Comparison of ENCODE assay signal across 14 cellular contexts in the genomic region with DNA sequence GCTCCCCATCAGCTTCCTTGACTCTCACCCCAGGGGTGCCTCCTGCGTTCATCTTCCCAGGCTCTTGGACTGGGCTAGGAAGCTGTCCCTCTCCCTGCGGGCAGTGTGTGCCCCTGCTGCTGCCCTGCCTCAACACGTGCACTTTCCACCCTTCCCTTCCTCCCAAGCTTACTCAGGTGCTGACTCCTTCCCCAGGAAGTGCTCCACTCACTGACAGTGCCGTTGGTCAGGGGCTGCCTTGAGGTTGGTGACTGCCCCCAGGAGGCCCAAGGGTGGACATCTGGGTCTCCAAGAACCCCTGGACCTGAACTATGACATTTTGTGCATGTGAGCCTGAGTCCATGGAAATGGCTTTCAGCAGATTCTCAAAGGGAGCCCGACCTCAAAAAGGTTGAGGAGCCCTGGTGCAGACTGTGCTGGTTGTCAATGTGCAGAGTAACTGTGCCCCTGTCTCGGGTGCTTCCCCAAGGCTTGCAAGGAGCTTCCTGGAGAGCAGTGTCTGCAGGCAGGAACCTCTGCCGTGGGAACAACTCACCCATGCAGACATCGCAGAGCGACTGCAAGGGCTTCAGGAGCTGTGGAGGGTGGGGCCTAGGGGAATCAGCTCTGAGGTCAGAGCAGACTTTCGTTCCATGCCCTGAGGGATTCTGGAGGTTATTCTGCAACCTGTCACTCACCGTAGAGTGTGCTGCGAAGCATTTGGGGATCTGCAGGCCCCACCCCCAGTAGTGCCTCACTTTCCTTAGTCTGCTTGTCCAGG.
DNase-seq lines count a peak whose midpoint lies in the region; ATAC-seq and TF ChIP-seq lines count a peak whose summit lies in the region.
"Had no signal": no experiment of that assay in that cellular context is flagged by ENCODE, and none has a peak within 500 bp of the region (broad histone marks: within the 10 kb centered on the region; RNA-seq: fewer than 3 reads in every experiment).

No MANE protein-coding gene starts in this region.

- peaks cover 48% of the 10 kb centered on the region for H3K4me1 Mint-ChIP-seq in MCF 10A (ENCODE audit: insufficient read depth, unreplicated experiment)

- H3K4me2 ChIP-seq in mammary epithelial cell (ENCODE audit: insufficient read depth, low read depth, low read length) = no peak overlapping the region

- 85% methylated on average over 12 of the region's 12 CpGs for WGBS in mammary epithelial cell (ENCODE audit: low coverage, missing lambda C conversion rate)

- H3K9me3 ChIP-seq in mammary epithelial cell (replicated peaks; ENCODE audit: insufficient read depth, low read length) (no peaks in the 10 kb centered on the region), muscle layer of duodenum (ENCODE audit: control insufficient read depth in 1 of 2, low read length in 2 of 2) (no peaks in the 10 kb centered on the region), upper lobe of right lung (no peaks in the 10 kb centered on the region)

- no TSS peak for BruUV-seq in MCF 10A (replicated peaks; lab: Mats Ljungman, UMichigan)
- BruUV-seq in mammary epithelial cell (replicated peaks; lab: Mats Ljungman, UMichigan) = no TSS peak

- no peaks in the 10 kb centered on the region for H4K20me1 ChIP-seq in mammary epithelial cell (ENCODE audit: insufficient read depth, low read length)

- no peak overlapping the region for H3K4me3 Mint-ChIP-seq in MCF 10A (ENCODE audit: unreplicated experiment)
- H3K4me3 Mint-ChIP-seq: T-helper 17 cell had no signal

- peak; percentile 68 for DNase-seq in MCF 10A (ENCODE audit: unreplicated experiment)
- DNase-seq in mammary epithelial cell = no peak
- DNase-seq in dermis blood vessel endothelial cell = peak; percentile 24
- no peak for DNase-seq in upper lobe of right lung
- DNase-seq in stimulated activated naive CD4-positive, alpha-beta T cell treated with Interleukin-2 at 50 U/mL for 16 hours (lab: John Stamatoyannopoulos, UW) = no peak
- DNase-seq in medulla oblongata (ENCODE audit: extremely low spot score) = no peak
- DNase-seq: aorta, GDM1, GOT3, midbrain, NCI-H524 treated with DMSO at 0.1 percent for 48 hours, T-helper 17 cell had no signal

- H3K27ac ChIP-seq in mammary epithelial cell (ENCODE audit: insufficient read depth, low read depth, low read length) (no peak overlapping the region), muscle layer of duodenum (ENCODE audit: low read length) (peak overlapping the region; percentile 76), upper lobe of right lung (peak overlapping the region; percentile 87)

- POLR2A ChIA-PET in MCF 10A (lab: Yijun Ruan, JAX) = interaction anchor here (0.6 to 1.1 kb wide), 2 partner anchors 256 to 755 kb away, joined by 3 read pairs; no protein-coding TSS in a partner anchor

- intact Hi-C loops in MCF 10A (cut with micrococcal nuclease) = no loop called here
- intact Hi-C loops in mammary epithelial cell (cut with micrococcal nuclease) = no loop called here
- intact Hi-C loops in upper lobe of right lung (cut with DNase I) = no loop called here

- dilution Hi-C loops in mammary epithelial cell (cut with HindIII; ENCODE audit: low sequenced_read_pairs) = no loop called here

- H3K36me3 ChIP-seq in mammary epithelial cell (ENCODE audit: insufficient read depth, low read length) (peaks cover 11% of the 10 kb centered on the region), muscle layer of duodenum (ENCODE audit: control insufficient read depth in 1 of 2, insufficient read depth in 2 of 2, low read length in 2 of 2) (peaks cover 15 to 30% of the 10 kb centered on the region in 2 donors), upper lobe of right lung (peaks cover 47% of the 10 kb centered on the region)

- peaks cover 42% of the 10 kb centered on the region for H3K4me1 ChIP-seq in mammary epithelial cell (ENCODE audit: insufficient read depth, low read length)
- H3K4me1 ChIP-seq in muscle layer of duodenum (ENCODE audit: control insufficient read depth in 1 of 2, insufficient read depth in 2 of 2, low read length in 2 of 2) = peaks cover 43 to 76% of the 10 kb centered on the region in 2 donors
- peaks cover 46% of the 10 kb centered on the region for H3K4me1 ChIP-seq in upper lobe of right lung

- no peaks in the 10 kb centered on the region for H3K9me3 Mint-ChIP-seq in MCF 10A (ENCODE audit: unreplicated experiment)

- no peak for TF ChIP-seq CTCF in MCF 10A (IDR thresholded peaks at IDR 0.05; ENCODE audit: unreplicated experiment)
- no peak for TF ChIP-seq CTCF in mammary epithelial cell (conservative IDR thresholded peaks at IDR 0.05 in 1 of 2, IDR thresholded peaks at IDR 0.05 in 1 of 2; ENCODE audit: extremely low read depth in 1 of 2, insufficient read depth in 1 of 2, low read depth in 1 of 2, low read length in 2 of 2)
- no peak for TF ChIP-seq CTCF in upper lobe of right lung (IDR thresholded peaks at IDR 0.05)

- no peak overlapping the region for H2AFZ ChIP-seq in mammary epithelial cell (ENCODE audit: low read depth, low read length)

- no peaks in the 10 kb centered on the region for H3K79me2 ChIP-seq in mammary epithelial cell (ENCODE audit: insufficient read depth, low read length)

- H3K27me3 Mint-ChIP-seq in MCF 10A (ENCODE audit: insufficient read depth, unreplicated experiment) = no peaks in the 10 kb centered on the region
- H3K27me3 Mint-ChIP-seq: T-helper 17 cell had no signal

- in situ Hi-C loops in mammary epithelial cell (cut with MboI; ENCODE audit: low sequenced_read_pairs in 2 of 2) = no loop called here

- no peak for ATAC-seq in upper lobe of right lung
- no peak for ATAC-seq in HG03039 (IDR thresholded peaks at IDR 0.05; ENCODE audit: unreplicated experiment)
- ATAC-seq: T-helper 17 cell had no signal

- no peaks in the 10 kb centered on the region for H3K27me3 ChIP-seq in mammary epithelial cell (ENCODE audit: insufficient read depth, low read length)
- no peaks in the 10 kb centered on the region for H3K27me3 ChIP-seq in muscle layer of duodenum (ENCODE audit: low read depth, low read length)
- no peaks in the 10 kb centered on the region for H3K27me3 ChIP-seq in upper lobe of right lung

- no peak overlapping the region for H3K9ac ChIP-seq in mammary epithelial cell (ENCODE audit: insufficient read depth, low read length)

- H3K4me3 ChIP-seq in mammary epithelial cell (replicated peaks in 1 of 3; ENCODE audit: insufficient read depth in 1 of 3, low read depth in 2 of 3, low read length in 3 of 3) (no peak overlapping the region), muscle layer of duodenum (ENCODE audit: low read depth in 1 of 2, low read length in 2 of 2) (no peak overlapping the region), upper lobe of right lung (no peak overlapping the region)

- peaks cover 34% of the 10 kb centered on the region for H3K36me3 Mint-ChIP-seq in MCF 10A (ENCODE audit: insufficient read depth, unreplicated experiment)

- CTCF ChIA-PET in MCF 10A (lab: Yijun Ruan, JAX) (interaction anchor here (1.3 to 1.9 kb wide), 2 partner anchors 15 to 291 kb away, joined by 3 to 6 read pairs; no protein-coding TSS in a partner anchor), mammary epithelial cell (lab: Charles Lee; ENCODE audit: low non-redundant PET) (no interaction called here)

- peak overlapping the region; percentile 97 for H3K27ac Mint-ChIP-seq in MCF 10A (ENCODE audit: low read depth, unreplicated experiment)

Comparison
In these comparisons a context has a peak if more than half of its experiments do, and no peak if none do; other contexts are left out.
1. DNase-seq: peak in MCF 10A (single experiment) and dermis blood vessel endothelial cell (single experiment); none in mammary epithelial cell (single experiment), upper lobe of right lung (single experiment), stimulated activated naive CD4-positive, alpha-beta T cell treated with Interleukin-2 at 50 U/mL for 16 hours (single experiment) and medulla oblongata (single experiment).